In genomic region chr5:151094861-151095260, GRCh38 we compare ENCODE assay signal across 10 cellular contexts. TPM values are rescaled to one million over a fixed set of nuclear protein-coding genes. Genes with fewer than 3 reads are reported as not detected.
DNase-seq lines count a peak whose midpoint lies in the region; ATAC-seq and TF ChIP-seq lines count a peak whose summit lies in the region.
"Had no signal": no experiment of that assay in that cellular context is flagged by ENCODE, and none has a peak within 500 bp of the region (broad histone marks: within the 10 kb centered on the region; RNA-seq: fewer than 3 reads in every experiment).

No MANE protein-coding gene starts in this region.

- H3K79me2 ChIP-seq in osteoblast (ENCODE audit: insufficient read depth, low read length), result no peaks in the 10 kb centered on the region

- POLR2A ChIA-PET in CD8-positive, alpha-beta T cell (lab: Charles Lee), result no interaction called here
- POLR2A ChIA-PET in activated CD4-positive, alpha-beta memory T cell treated with anti-CD3 and anti-CD28 coated beads for 36 hours (lab: Charles Lee), result interaction anchor here (0.8 to 3.2 kb wide), 6 partner anchors 8 to 27 kb away, joined by 3 to 12 read pairs (median 6); no protein-coding TSS in a partner anchor

- H3K9me3 Mint-ChIP-seq in CD8-positive, alpha-beta T cell, result no peaks in the 10 kb centered on the region
- no peaks in the 10 kb centered on the region for H3K9me3 Mint-ChIP-seq in activated CD4-positive, alpha-beta memory T cell treated with anti-CD3 and anti-CD28 coated beads for 36 hours
- H3K9me3 Mint-ChIP-seq: mesothelial cell of epicardium had no signal

- CTCF ChIA-PET in CD8-positive, alpha-beta T cell (lab: Charles Lee), result interaction anchor here (1.1 kb wide), 1 partner anchor 31 kb away, joined by 5 read pairs; no protein-coding TSS in a partner anchor
- CTCF ChIA-PET in activated CD4-positive, alpha-beta memory T cell treated with anti-CD3 and anti-CD28 coated beads for 36 hours (lab: Charles Lee), result interaction anchor here (1.8 to 5.4 kb wide), 3 partner anchors 11 to 44 kb away, joined by 4 to 53 read pairs (median 7); no protein-coding TSS in a partner anchor

- no peaks in the 10 kb centered on the region for H3K27me3 Mint-ChIP-seq in CD8-positive, alpha-beta T cell (ENCODE audit: low read depth)
- no peaks in the 10 kb centered on the region for H3K27me3 Mint-ChIP-seq in activated CD4-positive, alpha-beta memory T cell treated with anti-CD3 and anti-CD28 coated beads for 36 hours

- ATAC-seq in CD8-positive, alpha-beta T cell, result no peak
- ATAC-seq in GM19397 (IDR thresholded peaks at IDR 0.05; ENCODE audit: unreplicated experiment), result no peak
- ATAC-seq in HG03039 (IDR thresholded peaks at IDR 0.05; ENCODE audit: unreplicated experiment), result no peak

- no peaks in the 10 kb centered on the region for H4K20me1 ChIP-seq in osteoblast (ENCODE audit: insufficient read depth, low read length)

- H3K9me3 ChIP-seq in CD8-positive, alpha-beta T cell (ENCODE audit: low read length), result no peaks in the 10 kb centered on the region
- no peaks in the 10 kb centered on the region for H3K9me3 ChIP-seq in osteoblast (ENCODE audit: low read depth, low read length)

- H3K27ac ChIP-seq in CD8-positive, alpha-beta T cell (ENCODE audit: low read depth, low read length), result no peak overlapping the region
- peak overlapping the region; percentile 87 for H3K27ac ChIP-seq in osteoblast (ENCODE audit: low read depth, low read length)

- peaks cover 5% of the 10 kb centered on the region for H3K36me3 Mint-ChIP-seq in CD8-positive, alpha-beta T cell
- H3K36me3 Mint-ChIP-seq in activated CD4-positive, alpha-beta memory T cell treated with anti-CD3 and anti-CD28 coated beads for 36 hours, result peaks cover 11% of the 10 kb centered on the region

- peaks cover 75% of the 10 kb centered on the region for H3K4me1 Mint-ChIP-seq in CD8-positive, alpha-beta T cell (ENCODE audit: low read depth)
- H3K4me1 Mint-ChIP-seq in activated CD4-positive, alpha-beta memory T cell treated with anti-CD3 and anti-CD28 coated beads for 36 hours (ENCODE audit: low read depth), result peaks cover 74% of the 10 kb centered on the region

- H3K4me3 ChIP-seq in CD8-positive, alpha-beta T cell (ENCODE audit: low read depth, low read length), result no peak overlapping the region
- H3K4me3 ChIP-seq in fibroblast of pulmonary artery (replicated peaks; ENCODE audit: low read depth, low read length) (no peak overlapping the region), osteoblast (ENCODE audit: insufficient read depth, low read length) (no peak overlapping the region)

- peak overlapping the region; percentile 79 for H3K4me2 ChIP-seq in osteoblast (ENCODE audit: insufficient read depth, low read length)

- no peaks in the 10 kb centered on the region for H3K36me3 ChIP-seq in CD8-positive, alpha-beta T cell (ENCODE audit: insufficient read depth, low read length)
- no peaks in the 10 kb centered on the region for H3K36me3 ChIP-seq in osteoblast (ENCODE audit: insufficient read depth, low read length)

- no peaks in the 10 kb centered on the region for H3K27me3 ChIP-seq in CD8-positive, alpha-beta T cell (ENCODE audit: insufficient read depth, low read length)
- H3K27me3 ChIP-seq in osteoblast (ENCODE audit: insufficient read depth, low read length), result no peaks in the 10 kb centered on the region

- H3K4me3 Mint-ChIP-seq in CD8-positive, alpha-beta T cell, result no peak overlapping the region
- H3K4me3 Mint-ChIP-seq in activated CD4-positive, alpha-beta memory T cell treated with anti-CD3 and anti-CD28 coated beads for 36 hours, result peak overlapping the region; percentile 13
- H3K4me3 Mint-ChIP-seq: mesothelial cell of epicardium had no signal

- peaks cover 56% of the 10 kb centered on the region for H3K4me1 ChIP-seq in CD8-positive, alpha-beta T cell (ENCODE audit: insufficient read depth, low read length)
- peaks cover 43% of the 10 kb centered on the region for H3K4me1 ChIP-seq in osteoblast (ENCODE audit: insufficient read depth, low read length)

- no peak overlapping the region for H2AFZ ChIP-seq in osteoblast (ENCODE audit: low read length)

- DNase-seq in CD8-positive, alpha-beta T cell, result no peak
- no peak for DNase-seq in activated CD4-positive, alpha-beta memory T cell treated with anti-CD3 and anti-CD28 coated beads for 36 hours
- peak; percentile 52 for DNase-seq in fibroblast of pulmonary artery (ENCODE audit: low read depth)
- DNase-seq in osteoblast (ENCODE audit: insufficient read length, low spot score, missing footprints), result no peak
- no peak for DNase-seq in HCEC 1CT
- no peak for DNase-seq in DMS79 (lab: John Stamatoyannopoulos, UW)
- DNase-seq: SHP77 had no signal

- no peak for TF ChIP-seq CTCF in CD8-positive, alpha-beta T cell (IDR thresholded peaks at IDR 0.05)
- TF ChIP-seq CTCF in fibroblast of pulmonary artery (IDR thresholded peaks at IDR 0.05; ENCODE audit: low read length, missing control alignments) (no peak), osteoblast (IDR thresholded peaks at IDR 0.05; ENCODE audit: extremely low read depth, low read depth, low read length) (no peak)

- intact Hi-C loops in CD8-positive, alpha-beta T cell (cut with DNase I, micrococcal nuclease), result loop anchor here in 1 of 2 experiments (2.0 to 5.0 kb wide), 2 partner anchors 14 to 33 kb away; partner anchors contain the start of gene TNIP1
- intact Hi-C loops in activated CD4-positive, alpha-beta memory T cell treated with anti-CD3 and anti-CD28 coated beads for 36 hours (cut with micrococcal nuclease), result loop anchor here (1.0 kb wide), 4 partner anchors 12 to 57 kb away; no protein-coding TSS in a partner anchor

- H3K27ac Mint-ChIP-seq in CD8-positive, alpha-beta T cell, result peak overlapping the region; percentile 89
- H3K27ac Mint-ChIP-seq in activated CD4-positive, alpha-beta memory T cell treated with anti-CD3 and anti-CD28 coated beads for 36 hours, result peak overlapping the region; percentile 92
- H3K27ac Mint-ChIP-seq: mesothelial cell of epicardium had no signal

RNA-seq across cellular contexts. Expression of gene TNIP1, which starts 14.0 kb away (rescaled TPM):
- total RNA-seq in CD8-positive, alpha-beta T cell, result 100 to 1,000 TPM; 133 to 134 TPM
- 100 to 1,000 TPM; 388 to 401 TPM for total RNA-seq in activated CD4-positive, alpha-beta memory T cell treated with anti-CD3 and anti-CD28 coated beads for 36 hours
- total RNA-seq in osteoblast, result 66.3 and 85.8 TPM in 2 replicates
